ENCODE assay signal across 9 cellular contexts in genomic region chr15:66940368-66940767, GRCh38.
DNase-seq lines count a peak whose midpoint lies in the region; ATAC-seq and TF ChIP-seq lines count a peak whose summit lies in the region.
"Had no signal": no experiment of that assay in that cellular context is flagged by ENCODE, and none has a peak within 500 bp of the region (broad histone marks: within the 10 kb centered on the region; RNA-seq: fewer than 3 reads in every experiment).

No MANE protein-coding gene starts in this region.

- no peaks in the 10 kb centered on the region for H3K9me2 ChIP-seq in neural cell (ENCODE audit: insufficient read depth, low read length)

- H3K4me3 ChIP-seq in neural cell (ENCODE audit: low read length): no peak overlapping the region

- H2AFZ ChIP-seq in neural cell (ENCODE audit: low read depth, low read length): no peak overlapping the region

- peak overlapping the region; percentile 30 for H3K27ac ChIP-seq in neural cell (ENCODE audit: low read length)

- H3K9me3 ChIP-seq in neural cell (ENCODE audit: low read length): no peaks in the 10 kb centered on the region

- TF ChIP-seq RAD21 in neural cell (conservative IDR thresholded peaks at IDR 0.05): no peak

- TF ChIP-seq EP300 in neural cell (conservative IDR thresholded peaks at IDR 0.05; ENCODE audit: poor library complexity, severe bottlenecking): peak; percentile 95

- H3K36me3 ChIP-seq in neural cell (ENCODE audit: insufficient read depth, low read length): no peaks in the 10 kb centered on the region

- H3F3A ChIP-seq in neural cell (ENCODE audit: insufficient read depth, low read length, poor library complexity, severe bottlenecking): no peaks in the 10 kb centered on the region

- ATAC-seq in GM18520 (IDR thresholded peaks at IDR 0.05; ENCODE audit: unreplicated experiment) (peak; percentile 63), GM21576 (IDR thresholded peaks at IDR 0.05; ENCODE audit: unreplicated experiment) (peak; percentile 60), GM21390 (IDR thresholded peaks at IDR 0.05; ENCODE audit: unreplicated experiment) (no peak)

- no peaks in the 10 kb centered on the region for H4K20me1 ChIP-seq in neural cell (ENCODE audit: insufficient read depth)

- no peaks in the 10 kb centered on the region for H3K79me2 ChIP-seq in neural cell (replicated peaks; ENCODE audit: insufficient read depth, low read length)

- TF ChIP-seq CTCF in neural cell (IDR thresholded peaks at IDR 0.05; ENCODE audit: poor library complexity, severe bottlenecking): no peak

- no peaks in the 10 kb centered on the region for H3K27me3 ChIP-seq in neural cell (ENCODE audit: insufficient read depth, low read depth, low read length)

- H3K9ac ChIP-seq in neural cell (ENCODE audit: low read length): no peak overlapping the region

- no peak overlapping the region for H3K4me2 ChIP-seq in neural cell (ENCODE audit: low read length)

- peak; percentile 37 for DNase-seq in RPMI7951 (ENCODE audit: low read depth)
- no peak for DNase-seq in T-helper 9 cell
- DNase-seq in SW 1271 (lab: John Stamatoyannopoulos, UW): no peak
- DNase-seq: aorta, substantia nigra had no signal

TF ChIP-seq in neural cell, 6 proteins besides CTCF, POLR2A, EP300 and RAD21:
- TF ChIP-seq POLR2AphosphoS5 (IDR thresholded peaks at IDR 0.05) (peak; percentile 73), SMC3 (conservative IDR thresholded peaks at IDR 0.05; ENCODE audit: poor library complexity) (no peak)
